21 cellular contexts compared by ENCODE assay signal in the genomic region with DNA sequence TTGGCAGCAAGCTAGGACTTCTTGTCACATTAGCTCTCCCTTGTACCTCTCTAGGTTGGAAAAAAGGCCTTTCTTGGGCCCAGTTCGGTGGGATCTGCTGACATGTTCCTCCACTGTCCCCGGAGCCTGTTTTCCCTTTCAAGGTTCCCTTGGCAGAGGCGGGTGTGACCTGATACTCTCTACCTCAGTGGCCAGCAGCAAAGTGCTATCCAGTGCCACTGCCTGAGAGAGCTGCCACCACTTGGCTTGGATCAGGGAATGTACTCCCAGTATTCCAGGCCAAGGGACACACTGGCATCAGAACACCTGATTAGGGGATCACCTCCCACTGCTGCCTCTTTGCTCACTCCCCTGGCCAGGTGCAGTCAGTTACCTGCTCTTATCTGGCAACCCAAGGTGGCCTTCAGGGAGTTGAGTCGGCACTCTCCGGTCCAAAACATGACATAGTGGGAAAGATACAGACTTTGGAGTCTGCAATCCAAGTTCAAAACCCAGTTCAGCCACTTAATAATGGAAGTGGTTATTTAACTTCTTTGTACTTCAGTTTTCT. TPM values are rescaled to one million over a fixed set of nuclear protein-coding genes. Genes with fewer than 3 reads are reported as not detected.
DNase-seq lines count a peak whose midpoint lies in the region; ATAC-seq and TF ChIP-seq lines count a peak whose summit lies in the region.
"Had no signal": no experiment of that assay in that cellular context is flagged by ENCODE, and none has a peak within 500 bp of the region (broad histone marks: within the 10 kb centered on the region; RNA-seq: fewer than 3 reads in every experiment).

No MANE protein-coding gene starts in this region.

- 59 to 69% methylated on average over 5 of the region's 5 CpGs for WGBS in heart right ventricle, 2 donors
- 90 to 94% methylated on average over 5 of the region's 5 CpGs for WGBS in sigmoid colon, 2 donors

- no peak for DNase-seq in Right ventricle myocardium inferior (ENCODE audit: missing footprints)
- no peak for DNase-seq in cardiac septum (ENCODE audit: low spot score)
- no peak for DNase-seq in RWPE1 (ENCODE audit: low spot score)
- DNase-seq in heart right ventricle, result no peak
- DNase-seq in sigmoid colon, result no peak
- DNase-seq in NCI-H1092 (lab: John Stamatoyannopoulos, UW), result no peak
- no peak for DNase-seq in NCI-H82 (lab: John Stamatoyannopoulos, UW)
- DNase-seq in NCI-H510A (lab: John Stamatoyannopoulos, UW), result no peak
- DNase-seq: Caco-2; CD4-positive, CD25-positive, alpha-beta regulatory T cell; CD8-positive, alpha-beta T cell; DMS79; EL; GDM1; GM23248; H7; HCEC 1CT had no signal

- no peak for TF ChIP-seq POLR2A in sigmoid colon (IDR thresholded peaks at IDR 0.05)

- ATAC-seq in Right ventricle myocardium inferior (peak; percentile 40), heart right ventricle (peak in 6 of 8 donors; percentile 18 to 74 (median 35))
- ATAC-seq: CD8-positive, alpha-beta T cell; GM12878 had no signal

- no peaks in the 10 kb centered on the region for H3K27me3 ChIP-seq in heart right ventricle
- no peaks in the 10 kb centered on the region for H3K27me3 ChIP-seq in sigmoid colon
- H3K27me3 ChIP-seq: BLaER1 had no signal

- no peak for TF ChIP-seq EP300 in sigmoid colon (IDR thresholded peaks at IDR 0.05)

- CTCF ChIA-PET in RWPE1 (lab: Yijun Ruan, JAX), result interaction anchor here (0.6 to 1.0 kb wide), 2 partner anchors 44 to 160 kb away, joined by 3 to 4 read pairs; no protein-coding TSS in a partner anchor

- TF ChIP-seq CTCF in RWPE1 (conservative IDR thresholded peaks at IDR 0.05; ENCODE audit: low read depth) (no peak), heart right ventricle (IDR thresholded peaks at IDR 0.05) (no peak), sigmoid colon (IDR thresholded peaks at IDR 0.05) (no peak)

- H3K27ac ChIP-seq in RWPE1 (peak overlapping the region; percentile 20; the same call in 1 of the 2 replicates), heart right ventricle (peak overlapping the region in 5 of 10 donors; percentile 16 to 68 (median 57)), sigmoid colon (peak overlapping the region in 3 of 4 donors; percentile 62 to 98 (median 97))
- H3K27ac ChIP-seq: 22Rv1, BLaER1, C4-2B, GM23248 had no signal

- POLR2A ChIA-PET in RWPE1 (lab: Yijun Ruan, JAX; ENCODE audit: low non-redundant PET), result no interaction called here

- peaks cover 0 to 3% (median 0%) of the 10 kb centered on the region in 11 donors for H3K9me3 ChIP-seq in heart right ventricle
- no peaks in the 10 kb centered on the region for H3K9me3 ChIP-seq in sigmoid colon
- H3K9me3 ChIP-seq: BLaER1 had no signal

- H3K4me3 ChIP-seq in heart right ventricle (no peak overlapping the region), sigmoid colon (no peak overlapping the region)
- H3K4me3 ChIP-seq: BLaER1, GM12878, GM23248 had no signal

- no peaks in the 10 kb centered on the region for H3K36me3 ChIP-seq in heart right ventricle
- no peaks in the 10 kb centered on the region for H3K36me3 ChIP-seq in sigmoid colon
- H3K36me3 ChIP-seq: BLaER1 had no signal

- H3K4me1 ChIP-seq in heart right ventricle (peaks cover 0 to 68% (median 37%) of the 10 kb centered on the region in 9 donors), sigmoid colon (peaks cover 0 to 53% (median 46%) of the 10 kb centered on the region in 4 donors)
- H3K4me1 ChIP-seq: BLaER1, Caco-2 had no signal

- intact Hi-C loops in Right ventricle myocardium inferior (cut with DNase I), result loop anchor here (5.0 kb wide), 1 partner anchor 498 kb away; no protein-coding TSS in a partner anchor
- intact Hi-C loops in cardiac septum (cut with DNase I), result loop anchor here (5.0 kb wide), 1 partner anchor 118 kb away; no protein-coding TSS in a partner anchor
- intact Hi-C loops in heart right ventricle (cut with DNase I), result no loop called here
- intact Hi-C loops in sigmoid colon (cut with DNase I), result no loop called here

RNA-seq across cellular contexts. Expression of a gene that starts 17.8 kb away (rescaled TPM):
- total RNA-seq in Right ventricle myocardium inferior, result 14.0 TPM
- total RNA-seq in cardiac septum, result 50.8 TPM
- 10 to 100 TPM; 11.3 to 34.7 (median 23.7) TPM for total RNA-seq in heart right ventricle
- polyA plus RNA-seq in heart right ventricle, result 1 to 10 TPM; 6.9 to 9.1 TPM
- total RNA-seq in sigmoid colon, result 10 to 100 TPM; 22.1 to 62.6 (median 38.2) TPM
- 1 to 10 TPM; 1.2 to 9.6 (median 2.3) TPM for polyA plus RNA-seq in sigmoid colon

Comparison
In these comparisons a context has a peak if more than half of its experiments do, and no peak if none do; other contexts are left out.
1. intact Hi-C loops: an anchor here in Right ventricle myocardium inferior (5.0 kb wide) and cardiac septum (5.0 kb wide); none called in heart right ventricle and sigmoid colon.